ENCODE assay signal across 8 cellular contexts in genomic region chr14:63174760-63175191, GRCh38. TPM values are rescaled to one million over a fixed set of nuclear protein-coding genes. Genes with fewer than 3 reads are reported as not detected.
DNase-seq lines count a peak whose midpoint lies in the region; ATAC-seq and TF ChIP-seq lines count a peak whose summit lies in the region.

No MANE protein-coding gene starts in this region.

- TF ChIP-seq POLR2A in prostate gland (IDR thresholded peaks at IDR 0.05): no peak

- DNase-seq in DMS53 (lab: John Stamatoyannopoulos, UW): peak; percentile 49
- DNase-seq in LNCaP clone FGC (ENCODE audit: low read depth): peak; percentile 6
- DNase-seq in SHP77 (lab: John Stamatoyannopoulos, UW): peak; percentile 19 to 50
- DNase-seq in foreskin fibroblast: peak; percentile 12 to 74
- DNase-seq in prostate gland (ENCODE audit: low spot score): peak; percentile 26
- DNase-seq in activated T-cell treated with anti-CD3 and anti-CD28 coated beads, Interleukin-2, amount 50 U/mL, for 72 hours: no peak
- no peak for DNase-seq in activated CD4-positive, CD25-positive, alpha-beta regulatory T cell (lab: John Stamatoyannopoulos, UW)
- DNase-seq in effector memory CD4-positive, alpha-beta T cell: no peak

- H3K27me3 Mint-ChIP-seq in activated T-cell treated with anti-CD3 and anti-CD28 coated beads, Interleukin-2, amount 50 U/mL, for 72 hours (ENCODE audit: low read depth): peaks cover 6% of the 10 kb centered on the region

- H3K9me3 ChIP-seq in prostate gland: no peaks in the 10 kb centered on the region
- no peaks in the 10 kb centered on the region for H3K9me3 ChIP-seq in effector memory CD4-positive, alpha-beta T cell (ENCODE audit: control insufficient read depth, low read length)

- H3K4me1 Mint-ChIP-seq in activated T-cell treated with anti-CD3 and anti-CD28 coated beads, Interleukin-2, amount 50 U/mL, for 72 hours (ENCODE audit: low read depth): no peaks in the 10 kb centered on the region

- H3K27ac Mint-ChIP-seq in activated T-cell treated with anti-CD3 and anti-CD28 coated beads, Interleukin-2, amount 50 U/mL, for 72 hours: no peak overlapping the region

- no peaks in the 10 kb centered on the region for H3K9me3 Mint-ChIP-seq in activated T-cell treated with anti-CD3 and anti-CD28 coated beads, Interleukin-2, amount 50 U/mL, for 72 hours

- H3K36me3 ChIP-seq in prostate gland: no peaks in the 10 kb centered on the region
- no peaks in the 10 kb centered on the region for H3K36me3 ChIP-seq in effector memory CD4-positive, alpha-beta T cell (ENCODE audit: control insufficient read depth, insufficient read depth, low read length)

- no peak overlapping the region for H3K4me3 Mint-ChIP-seq in activated T-cell treated with anti-CD3 and anti-CD28 coated beads, Interleukin-2, amount 50 U/mL, for 72 hours

- no peaks in the 10 kb centered on the region for H3K36me3 Mint-ChIP-seq in activated T-cell treated with anti-CD3 and anti-CD28 coated beads, Interleukin-2, amount 50 U/mL, for 72 hours (ENCODE audit: insufficient read depth in 2 of 2)

- ATAC-seq in activated T-cell treated with anti-CD3 and anti-CD28 coated beads, Interleukin-2, amount 50 U/mL, for 72 hours (replicated peaks in 1 of 2): no peak

- 32% methylated on average over 2 of the region's 2 CpGs for WGBS in prostate gland

- TF ChIP-seq CTCF in LNCaP clone FGC (IDR thresholded peaks at IDR 0.05; ENCODE audit: control insufficient read depth, extremely low read depth, insufficient read depth) (peak; percentile 68), foreskin fibroblast (IDR thresholded peaks at IDR 0.05; ENCODE audit: low read depth, low read length) (peak; percentile 72), prostate gland (IDR thresholded peaks at IDR 0.05) (peak; percentile 10 to 64 (median 60))

- no peak overlapping the region for H3K27ac ChIP-seq in prostate gland
- H3K27ac ChIP-seq in effector memory CD4-positive, alpha-beta T cell (ENCODE audit: insufficient read depth, low read length, poor library complexity, severe bottlenecking): no peak overlapping the region

- intact Hi-C loops in prostate gland (cut with DNase I): loop anchor here (2.0 kb wide), 1 partner anchor 102 kb away; no protein-coding TSS in a partner anchor

- H3K4me3 ChIP-seq in LNCaP clone FGC (ENCODE audit: low read depth, low read length): no peak overlapping the region
- no peak overlapping the region for H3K4me3 ChIP-seq in foreskin fibroblast (ENCODE audit: low read depth in 1 of 2, low read length in 2 of 2)
- H3K4me3 ChIP-seq in prostate gland: no peak overlapping the region
- no peak overlapping the region for H3K4me3 ChIP-seq in effector memory CD4-positive, alpha-beta T cell (ENCODE audit: insufficient read depth, low read depth, low read length, poor library complexity, severe bottlenecking)

- no peaks in the 10 kb centered on the region for H3K4me1 ChIP-seq in prostate gland (replicated peaks)
- no peaks in the 10 kb centered on the region for H3K4me1 ChIP-seq in effector memory CD4-positive, alpha-beta T cell (ENCODE audit: control insufficient read depth, insufficient read depth, low read length, poor library complexity, severe bottlenecking)

- no peaks in the 10 kb centered on the region for H3K27me3 ChIP-seq in prostate gland (replicated peaks; ENCODE audit: insufficient read depth)
- no peaks in the 10 kb centered on the region for H3K27me3 ChIP-seq in effector memory CD4-positive, alpha-beta T cell (replicated peaks; ENCODE audit: control insufficient read depth, insufficient read depth, low read length, poor library complexity, severe bottlenecking)

RNA-seq across cellular contexts. Expression of gene RHOJ, which starts 29.5 kb away (rescaled TPM):
- 1 to 10 TPM; 2.5 to 6.6 TPM for total RNA-seq in prostate gland
- total RNA-seq in activated T-cell treated with anti-CD3 and anti-CD28 coated beads, Interleukin-2, amount 50 U/mL, for 72 hours: not detected

Comparison
In these comparisons a context has a peak if more than half of its experiments do, and no peak if none do; other contexts are left out.
1. DNase-seq: peak in DMS53 (single experiment), LNCaP clone FGC (single experiment), SHP77 (2 of 2), foreskin fibroblast (2 of 2) and prostate gland (single experiment); none in activated T-cell treated with anti-CD3 and anti-CD28 coated beads, Interleukin-2, amount 50 U/mL, for 72 hours (0 of 2), activated CD4-positive, CD25-positive, alpha-beta regulatory T cell (0 of 4) and effector memory CD4-positive, alpha-beta T cell (0 of 3).
2. Peak in every context shown above with its lines, with median percentiles within 50 percentile points of each other: CTCF ChIP-seq.